ENCODE assay signal across 30 cellular contexts in genomic region chr3:132247211-132247610, GRCh38.
"Had no signal": no experiment of that assay in that cellular context is flagged by ENCODE, and none has a peak within 500 bp of the region (broad histone marks: within the 10 kb centered on the region; RNA-seq: fewer than 3 reads in every experiment).

No MANE protein-coding gene starts in this region.

- H3K36me3 ChIP-seq: ascending aorta, cardiac muscle cell, WERI-Rb-1 had no signal

- DNase-seq: activated CD4-positive, alpha-beta memory T cell treated with anti-CD3 and anti-CD28 coated beads, Interleukin-2, amount 10 ng/mL, durations not matched to agents 7 days and 5 days; activated CD4-positive, alpha-beta T cell treated with anti-CD3 and anti-CD28 coated beads for 4 hours; activated CD4-positive, alpha-beta T cell treated with anti-CD3 and anti-CD28 coated beads, Interleukin-2, amount 10 ng/mL, durations not matched to agents 24 days and 14 days; activated CD4-positive, alpha-beta T cell treated with anti-CD3 and anti-CD28 coated beads, Interleukin-2, amount 50 U/mL, for 1 hour; activated CD4-positive, alpha-beta T cell treated with anti-CD3 and anti-CD28 coated beads, Interleukin-2, amount 50 U/mL, for 48 hours; activated CD4-positive, CD25-positive, alpha-beta regulatory T cell; activated CD8-positive, alpha-beta memory T cell treated with anti-CD3 and anti-CD28 coated beads for 24 hours; activated CD8-positive, alpha-beta memory T cell treated with anti-CD3 and anti-CD28 coated beads, Interleukin-2, amount 10 ng/mL, durations not matched to agents 7 days and 5 days; activated CD8-positive, alpha-beta memory T cell treated with anti-CD3 and anti-CD28 coated beads, Interleukin-2, amount 50 U/mL, for 48 hours; activated CD8-positive, alpha-beta T cell treated with anti-CD3 and anti-CD28 coated beads, Interleukin-2, amount 10 ng/mL, durations not matched to agents 7 days and 5 days; activated effector memory CD4-positive, alpha-beta T cell treated with Interleukin-2 at 50 U/mL for 16 hours; activated gamma-delta T cell; activated naive CD4-positive, alpha-beta T cell treated with anti-CD3 and anti-CD28 coated beads, Interleukin-2, amount 10 ng/mL, durations not matched to agents 7 days and 5 days; activated naive CD4-positive, alpha-beta T cell treated with Interleukin-2 at 50 U/mL for 16 hours; activated naive CD8-positive, alpha-beta T cell treated with anti-CD3 and anti-CD28 coated beads, Interleukin-2, amount 10 ng/mL, durations not matched to agents 7 days and 5 days; activated naive CD8-positive, alpha-beta T cell treated with anti-CD3 and anti-CD28 coated beads, Interleukin-2, amount 50 U/mL, for 24 hours; activated T-cell treated with anti-CD3 and anti-CD28 coated beads, Interleukin-2, amount 50 U/mL, for 24 hours; activated T-cell treated with anti-CD3 and anti-CD28 coated beads, Interleukin-2, amount 50 U/mL, for 48 hours; amygdala; anterior cingulate cortex; caudate nucleus; cerebellar nuclear complex; T-helper 1 cell; T-helper 2 cell; T-helper 9 cell; WERI-Rb-1 had no signal

- ATAC-seq: activated CD4-positive, CD25-positive, alpha-beta regulatory T cell treated with anti-CD3 and anti-CD28 coated beads, Interleukin-2, amount 50 U/mL, for 24 hours; activated CD8-positive, alpha-beta memory T cell treated with anti-CD3 and anti-CD28 coated beads, Interleukin-2, amount 10 ng/mL, durations not matched to agents 7 days and 5 days; activated CD8-positive, alpha-beta T cell treated with anti-CD3 and anti-CD28 coated beads, Interleukin-2, amount 10 ng/mL, durations not matched to agents 7 days and 5 days; activated naive CD8-positive, alpha-beta T cell treated with anti-CD3 and anti-CD28 coated beads, Interleukin-2, amount 50 U/mL, for 24 hours; WTC11 had no signal

- H3K4me1 ChIP-seq: ascending aorta had no signal

- H3K27me3 ChIP-seq: ascending aorta, cardiac muscle cell had no signal

- H3K27ac ChIP-seq: ascending aorta, cardiac muscle cell, WERI-Rb-1 had no signal

- H3K9me3 ChIP-seq: ascending aorta had no signal

- H3K4me3 ChIP-seq: ascending aorta, cardiac muscle cell had no signal
